2 cellular contexts compared by ENCODE assay signal in genomic region chr4:26213317-26213716, GRCh38.
TF ChIP-seq lines count a peak whose summit lies in the region.

No MANE protein-coding gene starts in this region.

TF ChIP-seq in GM12878, 131 proteins besides CTCF, POLR2A, EP300 and RAD21 (continues in another document):
- TF ChIP-seq CEBPZ (IDR thresholded peaks at IDR 0.05; ENCODE audit: low read depth, low read length) (no peak), RELB (IDR thresholded peaks at IDR 0.05; ENCODE audit: low read depth) (no peak), BHLHE40 (IDR thresholded peaks at IDR 0.05; ENCODE audit: borderline replicate concordance in 1 of 2, low read depth in 2 of 2, low read length in 1 of 2) (no peak), ZNF687 (IDR thresholded peaks at IDR 0.05) (no peak), ELK1 (IDR thresholded peaks at IDR 0.05; ENCODE audit: low read depth, low read length) (no peak), MTA2 (IDR thresholded peaks at IDR 0.05; ENCODE audit: low read depth) (no peak), ZZZ3 (IDR thresholded peaks at IDR 0.05; ENCODE audit: control insufficient read depth, insufficient read length, low read depth) (no peak), PAX8 (IDR thresholded peaks at IDR 0.05) (no peak), MYB (IDR thresholded peaks at IDR 0.05; ENCODE audit: borderline replicate concordance, low read depth, low read length) (no peak), PKNOX1 (IDR thresholded peaks at IDR 0.05) (no peak), NRF1 (conservative IDR thresholded peaks at IDR 0.05; ENCODE audit: low read depth, low read length) (no peak), HDAC6 (IDR thresholded peaks at IDR 0.05; ENCODE audit: unreplicated experiment) (no peak), EGR1 (IDR thresholded peaks at IDR 0.05; ENCODE audit: borderline replicate concordance in 1 of 2, low read depth in 2 of 2, low read length in 2 of 2) (no peak), BACH1 (IDR thresholded peaks at IDR 0.05; ENCODE audit: borderline replicate concordance) (no peak)

TF ChIP-seq in WTC11, 78 proteins besides CTCF, POLR2A, EP300 and RAD21:
- TF ChIP-seq MLX (CRISPR knock-in tag; IDR thresholded peaks at IDR 0.05) (no peak), HMGXB4 (CRISPR knock-in tag; IDR thresholded peaks at IDR 0.05) (no peak)
